In the genomic region with DNA sequence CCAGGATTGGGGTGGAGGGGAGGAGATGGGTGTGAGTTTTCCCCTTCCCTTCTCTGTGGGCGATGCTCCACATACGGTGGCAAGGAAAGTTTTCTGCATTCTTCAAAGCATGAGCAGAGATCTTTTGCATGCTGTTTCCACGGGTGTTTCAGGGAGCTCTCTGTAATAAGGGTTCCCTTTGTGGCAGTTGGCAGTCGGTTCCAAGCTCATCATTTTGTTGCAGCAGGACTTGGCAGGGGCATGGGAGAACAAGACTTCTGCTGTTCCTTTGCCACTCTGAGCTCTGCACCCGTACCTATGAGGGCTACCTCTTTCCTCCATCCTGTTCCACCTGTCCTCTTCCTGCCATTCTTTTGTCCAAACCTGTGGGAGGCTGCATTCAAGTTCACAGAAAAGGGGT, we compare ENCODE assay signal across 16 cellular contexts.
"Had no signal": no experiment of that assay in that cellular context is flagged by ENCODE, and none has a peak within 500 bp of the region (broad histone marks: within the 10 kb centered on the region; RNA-seq: fewer than 3 reads in every experiment).

No MANE protein-coding gene starts in this region.

- H3K27ac ChIP-seq: cardiac muscle cell, epithelial cell of prostate, SJSA1, testis, VCaP had no signal

- ATAC-seq: activated naive CD4-positive, alpha-beta T cell treated with anti-CD3 and anti-CD28 coated beads, Interleukin-2, amount 50 U/mL, for 72 hours; left ventricle myocardium superior; naive thymus-derived CD4-positive, alpha-beta T cell; stimulated activated naive CD8-positive, alpha-beta T cell treated with anti-CD3 and anti-CD28 coated beads, Interleukin-15, amount 100 ng/mL, for 72 hours had no signal

- H3K9me3 ChIP-seq: SJSA1, testis had no signal

- DNase-seq: activated CD4-positive, alpha-beta T cell treated with anti-CD3 and anti-CD28 coated beads for 1 hour; activated CD4-positive, alpha-beta T cell treated with anti-CD3 and anti-CD28 coated beads, Interleukin-2, amount 50 U/mL, for 4 hours; activated gamma-delta T cell treated with Interleukin-2 at 50 U/mL for 16 hours; endodermal cell; foreskin fibroblast; left ventricle myocardium superior; naive thymus-derived CD4-positive, alpha-beta T cell; stimulated activated CD4-positive, alpha-beta T cell treated with anti-CD3 and anti-CD28 coated beads, Interleukin-2, amount 100 ng/mL, for 24 hours; stimulated activated naive CD8-positive, alpha-beta T cell treated with anti-CD3 and anti-CD28 coated beads, Interleukin-15, amount 100 ng/mL, for 72 hours; T-helper 2 cell; testis had no signal

- H3K4me3 ChIP-seq: cardiac muscle cell, SJSA1, testis had no signal

- H3K36me3 ChIP-seq: cardiac muscle cell, SJSA1 had no signal

- H3K27me3 ChIP-seq: cardiac muscle cell, SJSA1, testis had no signal

- H3K4me1 ChIP-seq: SJSA1, testis had no signal
